1 cellular context compared by ENCODE assay signal in genomic region chr11:12791245-12791644, GRCh38.
TF ChIP-seq lines count a peak whose summit lies in the region.

No MANE protein-coding gene starts in this region.

TF ChIP-seq in WTC11, 78 proteins besides CTCF, POLR2A, EP300 and RAD21 (continued from another document):
- TF ChIP-seq FOXP1 (CRISPR knock-in tag; IDR thresholded peaks at IDR 0.05; ENCODE audit: borderline replicate concordance) (no peak), CREM (CRISPR knock-in tag; IDR thresholded peaks at IDR 0.05) (no peak), HMGA2 (CRISPR knock-in tag; IDR thresholded peaks at IDR 0.05) (no peak), ZNF416 (CRISPR knock-in tag; IDR thresholded peaks at IDR 0.05) (no peak), KAT7 (CRISPR knock-in tag; IDR thresholded peaks at IDR 0.05; ENCODE audit: borderline replicate concordance) (no peak), USF1 (CRISPR knock-in tag; IDR thresholded peaks at IDR 0.05) (no peak), ESRRA (CRISPR knock-in tag; IDR thresholded peaks at IDR 0.05; ENCODE audit: borderline replicate concordance) (no peak), ATF1 (CRISPR knock-in tag; IDR thresholded peaks at IDR 0.05) (no peak), PRRX2 (CRISPR knock-in tag; IDR thresholded peaks at IDR 0.05) (no peak), NR3C1 (CRISPR knock-in tag; conservative IDR thresholded peaks at IDR 0.05; ENCODE audit: low read depth) (no peak)
TF ChIP-seq in WTC11: peak in this region for 0.
